8 cellular contexts compared by ENCODE assay signal in genomic region chr13:98143601-98144500, GRCh38. TPM values are rescaled to one million over a fixed set of nuclear protein-coding genes. Genes with fewer than 3 reads are reported as not detected.
A peak's percentile ranks its signal among the peaks of the same experiment; 100 is the strongest.
DNase-seq lines count a peak whose midpoint lies in the region; ATAC-seq and TF ChIP-seq lines count a peak whose summit lies in the region.

No MANE protein-coding gene starts in this region.

- peak; percentile 14 for ATAC-seq in GM19452 (IDR thresholded peaks at IDR 0.05; ENCODE audit: unreplicated experiment)

- intact Hi-C loops in vagina (cut with DNase I) = loop anchor here (10.0 kb wide), 1 partner anchor 301 kb away; no protein-coding TSS in a partner anchor

- H3K27me3 ChIP-seq in BJ (ENCODE audit: control insufficient read depth, insufficient read depth, low read length) (no peaks in the 10 kb centered on the region), vagina (no peaks in the 10 kb centered on the region)

- H3K9me3 ChIP-seq in vagina = no peaks in the 10 kb centered on the region

- no peak for TF ChIP-seq POLR2A in vagina (IDR thresholded peaks at IDR 0.05)

- POLR2A ChIA-PET in BJ (lab: Charles Lee) = no interaction called here

- DNase-seq in BJ (ENCODE audit: low read depth) = no peak
- peak; percentile 77 for DNase-seq in NCI-H69 (lab: John Stamatoyannopoulos, UW)
- peak; percentile 2 to 25 for DNase-seq in dermis microvascular lymphatic vessel endothelial cell (ENCODE audit: low read depth in 2 of 2)
- peak; percentile 23 for DNase-seq in medulla oblongata (ENCODE audit: extremely low spot score)
- DNase-seq in vagina (ENCODE audit: extremely low spot score in 2 of 2) = no peak
- DNase-seq in caudate nucleus (lab: John Stamatoyannopoulos, UW) = no peak
- no peak for DNase-seq in NCI-H2029 (lab: John Stamatoyannopoulos, UW)

- H3K36me3 ChIP-seq in BJ (ENCODE audit: control insufficient read depth, insufficient read depth, low read length) = no peaks in the 10 kb centered on the region
- H3K36me3 ChIP-seq in vagina = no peaks in the 10 kb centered on the region

- H3K4me3 ChIP-seq in BJ (ENCODE audit: low read depth, low read length) (peak overlapping the region; percentile 52), vagina (peak overlapping the region; percentile 58 to 96)

- H3K27ac ChIP-seq in vagina (peak overlapping the region; percentile 74), caudate nucleus (ENCODE audit: low read depth, low read length) (no peak overlapping the region)

- TF ChIP-seq CTCF in BJ (IDR thresholded peaks at IDR 0.05; ENCODE audit: insufficient read depth, low read depth, low read length) (no peak), vagina (IDR thresholded peaks at IDR 0.05) (no peak)

- peaks cover 23% of the 10 kb centered on the region for H3K4me1 ChIP-seq in vagina

- CTCF ChIA-PET in BJ (lab: Yijun Ruan, JAX) = interaction anchor here (0.6 to 1.1 kb wide), 3 partner anchors 61 to 167 kb away, joined by 3 read pairs; no protein-coding TSS in a partner anchor

RNA-seq across cellular contexts. Expression of gene FARP1, which starts 1.0 kb away (rescaled TPM):
- polyA plus RNA-seq in BJ (2011; rRNA removed) = 64.0 and 76.9 TPM in 2 replicates
- 100 and 120 TPM in 2 replicates for polyA minus RNA-seq in BJ (2011; rRNA and poly(A)+ RNA removed)
- 9.8 and 20.9 TPM in 2 replicates for total RNA-seq in dermis microvascular lymphatic vessel endothelial cell
- 17.7 TPM for total RNA-seq in vagina

RNA-seq across cellular contexts. Expression of gene RNF113B, which starts 33.2 kb away (rescaled TPM):
- not detected in 2 replicates for polyA plus RNA-seq in BJ (2011; rRNA removed)
- not detected in 2 replicates for polyA minus RNA-seq in BJ (2011; rRNA and poly(A)+ RNA removed)
- total RNA-seq in dermis microvascular lymphatic vessel endothelial cell (not detected in 2 replicates), vagina (not detected)

Comparison
In these comparisons a context has a peak if more than half of its experiments do, and no peak if none do; other contexts are left out.
1. DNase-seq: peak in NCI-H69 (single experiment), dermis microvascular lymphatic vessel endothelial cell (2 of 2) and medulla oblongata (single experiment); none in BJ (single experiment), vagina (0 of 2), caudate nucleus (0 of 61) and NCI-H2029 (single experiment).